ENCODE assay signal across 8 cellular contexts in genomic region chr21:34888569-34889286, GRCh38.
DNase-seq lines count a peak whose midpoint lies in the region; ATAC-seq, FAIRE-seq and TF ChIP-seq lines count a peak whose summit lies in the region.

No MANE protein-coding gene starts in this region.

- in situ Hi-C loops in ACHN (cut with HindIII; ENCODE audit: low pct_ligation_motif_present, low pct_unique_long_range_greater_than_20kb, low sequenced_read_pairs) = no loop called here

- peak overlapping the region; percentile 77 for H3K4me2 ChIP-seq in keratinocyte (ENCODE audit: control insufficient read depth, extremely low read depth, insufficient read depth, low read depth, low read length)

- ATAC-seq in GM18909 (IDR thresholded peaks at IDR 0.05; ENCODE audit: poor library complexity, unreplicated experiment) (peak; percentile 64), HG03139 (IDR thresholded peaks at IDR 0.05; ENCODE audit: unreplicated experiment) (peak; percentile 40)

- peak overlapping the region; percentile 67 for H3K4me3 ChIP-seq in WI38 (ENCODE audit: low read depth, low read length)
- H3K4me3 ChIP-seq in keratinocyte (ENCODE audit: control insufficient read depth in 2 of 3, extremely low read depth in 1 of 3, insufficient read depth in 2 of 3, low read depth in 1 of 3, low read length in 3 of 3) = peak overlapping the region; percentile 85 to 96 (median 94)

- no peaks in the 10 kb centered on the region for H3K9me1 ChIP-seq in keratinocyte (ENCODE audit: control insufficient read depth, extremely low read depth, insufficient read depth, low read length)

- dilution Hi-C loops in keratinocyte (cut with MboI; ENCODE audit: extremely low pct_ligation_motif_present, low sequenced_read_pairs) = no loop called here

- peaks cover 50% of the 10 kb centered on the region for H3K79me2 ChIP-seq in keratinocyte (ENCODE audit: control insufficient read depth, insufficient read depth, low read length)

- no peaks in the 10 kb centered on the region for H3K9me3 ChIP-seq in keratinocyte (ENCODE audit: control insufficient read depth, low read depth, low read length)

- H3K27ac ChIP-seq in caudate nucleus (ENCODE audit: low read depth, low read length) = peak overlapping the region; percentile 44
- peak overlapping the region; percentile 97 for H3K27ac ChIP-seq in keratinocyte (ENCODE audit: control insufficient read depth, insufficient read depth, low read length)

- DNase-seq in ACHN = peak; percentile 90
- DNase-seq in NCI-H2196 (lab: John Stamatoyannopoulos, UW; ENCODE audit: unreplicated experiment) = peak; percentile 94
- peak in 45 of 61 donors; percentile 8 to 73 (median 45) for DNase-seq in caudate nucleus (lab: John Stamatoyannopoulos, UW)
- no peak for DNase-seq in keratinocyte (ENCODE audit: low read depth, low spot score)
- DNase-seq in stimulated activated CD4-positive, alpha-beta T cell treated with anti-CD3 and anti-CD28 coated beads, Interleukin-12 subunit alpha, Interleukin-12 subunit beta, amount 100 ng/mL, for 48 hours (ENCODE audit: low read depth in 2 of 3, low spot score in 1 of 3) = peak; percentile 76 to 84 (median 83)

- FAIRE-seq in keratinocyte (lab: Jason Lieb, UNC) = no peak

- peaks cover 10% of the 10 kb centered on the region for H4K20me1 ChIP-seq in keratinocyte (ENCODE audit: control insufficient read depth, extremely low read depth, insufficient read depth, low read length)

- TF ChIP-seq CTCF in WI38 (IDR thresholded peaks at IDR 0.05; ENCODE audit: low read depth, low read length) = no peak
- TF ChIP-seq CTCF in keratinocyte (optimal IDR thresholded peaks at IDR 0.05 in 1 of 3, IDR thresholded peaks at IDR 0.05 in 1 of 3, conservative IDR thresholded peaks at IDR 0.05 in 1 of 3; ENCODE audit: extremely low read depth in 1 of 3, insufficient read depth in 2 of 3, low read length in 3 of 3) = no peak

- no peak overlapping the region for H2AFZ ChIP-seq in keratinocyte (ENCODE audit: control insufficient read depth, low read length)

- no peaks in the 10 kb centered on the region for H3K27me3 ChIP-seq in keratinocyte (ENCODE audit: control insufficient read depth, extremely low read depth, insufficient read depth, low read length)

- peaks cover 8 to 21% of the 10 kb centered on the region in 2 experiments for H3K36me3 ChIP-seq in keratinocyte (ENCODE audit: control insufficient read depth in 2 of 2, extremely low read depth in 1 of 2, insufficient read depth in 2 of 2, low read length in 2 of 2)

- peaks cover 6% of the 10 kb centered on the region for H3K4me1 ChIP-seq in keratinocyte (ENCODE audit: control insufficient read depth, extremely low read depth, insufficient read depth, low read length)

- peak overlapping the region; percentile 92 for H3K9ac ChIP-seq in keratinocyte (ENCODE audit: control insufficient read depth, extremely low read depth, insufficient read depth, low read length)
